In the genomic region with DNA sequence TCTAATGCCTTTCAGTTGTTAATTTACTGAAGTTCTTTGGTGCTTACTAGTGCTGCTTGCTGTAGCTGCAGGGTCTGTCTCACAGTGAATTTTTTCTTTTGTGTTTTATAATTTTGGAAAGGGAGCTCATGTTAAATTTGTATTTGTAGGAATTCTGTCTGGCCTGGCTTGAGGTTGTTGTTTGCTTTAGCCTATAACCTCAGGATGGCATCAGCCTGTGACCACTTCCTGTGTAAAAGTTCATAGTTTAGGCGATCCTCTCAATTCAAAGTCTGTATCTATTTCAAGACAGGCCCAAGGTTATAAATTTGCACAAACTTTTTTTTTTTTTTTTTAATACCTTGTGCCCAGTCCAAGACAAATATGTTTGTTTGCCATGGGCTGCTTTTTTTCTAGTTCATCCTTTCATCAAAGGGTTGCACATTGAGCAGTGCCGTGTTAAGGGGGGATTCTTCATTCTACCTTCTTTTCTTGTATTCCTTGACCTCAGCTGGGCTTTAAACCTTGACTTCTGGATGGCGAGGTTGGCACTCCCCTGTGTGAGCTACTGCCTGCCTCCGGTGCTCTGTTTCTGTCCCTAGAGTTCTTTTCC, we compare ENCODE assay signal across 1 cellular context.
TF ChIP-seq lines count a peak whose summit lies in the region.

No MANE protein-coding gene starts in this region.

TF ChIP-seq in SK-N-SH, 30 proteins besides CTCF, POLR2A, EP300 and RAD21 (continued from another document):
- TF ChIP-seq CHD2 (IDR thresholded peaks at IDR 0.05; ENCODE audit: low read length, partially characterized antibody) (no peak), ELF1 (IDR thresholded peaks at IDR 0.05) (no peak), GATA2 (CRISPR knock-in tag; IDR thresholded peaks at IDR 0.05) (no peak), NRF1 (IDR thresholded peaks at IDR 0.05; ENCODE audit: low read depth, low read length) (no peak), TEAD4 (IDR thresholded peaks at IDR 0.05; ENCODE audit: borderline replicate concordance, insufficient read depth) (no peak), FOXM1 (IDR thresholded peaks at IDR 0.05; ENCODE audit: low read depth) (no peak), FOSL2 (IDR thresholded peaks at IDR 0.05; ENCODE audit: borderline replicate concordance, low read depth) (no peak), GABPA (IDR thresholded peaks at IDR 0.05; ENCODE audit: low read depth) (no peak), YY1 (IDR thresholded peaks at IDR 0.05; ENCODE audit: low read depth) (no peak)
- TF ChIP-seq, protein P1, sequence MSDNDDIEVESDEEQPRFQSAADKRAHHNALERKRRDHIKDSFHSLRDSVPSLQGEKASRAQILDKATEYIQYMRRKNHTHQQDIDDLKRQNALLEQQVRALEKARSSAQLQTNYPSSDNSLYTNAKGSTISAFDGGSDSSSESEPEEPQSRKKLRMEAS (IDR thresholded peaks at IDR 0.05; ENCODE audit: low read depth), result no peak
